ENCODE assay signal across 2 cellular contexts in genomic region chr2:56763683-56764082, GRCh38.
TF ChIP-seq lines count a peak whose summit lies in the region.

No MANE protein-coding gene starts in this region.

TF ChIP-seq in liver, 16 proteins besides CTCF, POLR2A, EP300 and RAD21:
- TF ChIP-seq ZBTB33 (IDR thresholded peaks at IDR 0.05): peak; percentile 17
- TF ChIP-seq MAX (IDR thresholded peaks at IDR 0.05): no peak
- peak; percentile 35 for TF ChIP-seq REST (IDR thresholded peaks at IDR 0.05)
- peak; percentile 59 for TF ChIP-seq SP1 (IDR thresholded peaks at IDR 0.05)
- TF ChIP-seq JUND (IDR thresholded peaks at IDR 0.05): peak in 1 of 2 donors; percentile 33
- TF ChIP-seq FOXA1 (IDR thresholded peaks at IDR 0.05): no peak
- TF ChIP-seq RXRA (IDR thresholded peaks at IDR 0.05): peak in 1 of 2 donors; percentile 37
- peak; percentile 43 for TF ChIP-seq YY1 (IDR thresholded peaks at IDR 0.05)
- peak in 1 of 2 donors; percentile 14 for TF ChIP-seq EGR1 (IDR thresholded peaks at IDR 0.05; ENCODE audit: low read depth in 2 of 2)
- TF ChIP-seq TAF1 (conservative IDR thresholded peaks at IDR 0.05): no peak
- peak; percentile 92 to 93 for TF ChIP-seq HNF4A (conservative IDR thresholded peaks at IDR 0.05)
- TF ChIP-seq HNF4G (IDR thresholded peaks at IDR 0.05): no peak

TF ChIP-seq in HepG2, 621 proteins besides CTCF, POLR2A, EP300 and RAD21 (continued from another document):
- no peak for TF ChIP-seq HOMEZ (CRISPR knock-in tag; IDR thresholded peaks at IDR 0.05; ENCODE audit: low read depth)
- no peak for TF ChIP-seq ZFYVE20 (CRISPR knock-in tag; IDR thresholded peaks at IDR 0.05; ENCODE audit: borderline replicate concordance, low read depth)
- no peak for TF ChIP-seq GATA4 (IDR thresholded peaks at IDR 0.05; ENCODE audit: borderline replicate concordance, low read depth)
- TF ChIP-seq THYN1 (CRISPR knock-in tag; IDR thresholded peaks at IDR 0.05; ENCODE audit: borderline replicate concordance, low read depth): no peak
- TF ChIP-seq FOXA3 (CRISPR knock-in tag; IDR thresholded peaks at IDR 0.05): no peak
- no peak for TF ChIP-seq ZNF574 (CRISPR knock-in tag; IDR thresholded peaks at IDR 0.05)
- TF ChIP-seq ZNF777 (CRISPR knock-in tag; IDR thresholded peaks at IDR 0.05): no peak
TF ChIP-seq in HepG2: peak in this region for 0.
